Comparison of ENCODE assay signal across 20 cellular contexts in genomic region chr13:37905736-37906135, GRCh38. TPM values are rescaled to one million over a fixed set of nuclear protein-coding genes. Genes with fewer than 3 reads are reported as not detected.
DNase-seq lines count a peak whose midpoint lies in the region; ATAC-seq lines count a peak whose summit lies in the region.
"Had no signal": no experiment of that assay in that cellular context is flagged by ENCODE, and none has a peak within 500 bp of the region (broad histone marks: within the 10 kb centered on the region; RNA-seq: fewer than 3 reads in every experiment).

No MANE protein-coding gene starts in this region.

- DNase-seq in A172 (ENCODE audit: low spot score), result peak; percentile 11
- DNase-seq in GM04503 (ENCODE audit: low read depth), result peak; percentile 27
- peak; percentile 43 for DNase-seq in adipocyte (ENCODE audit: low read depth)
- DNase-seq in myocyte (ENCODE audit: low read depth), result peak; percentile 63
- no peak for DNase-seq in NCI-H748 treated with DMSO at 0.1 percent for 48 hours (lab: John Stamatoyannopoulos, UW)
- DNase-seq in NCI-H146 (lab: John Stamatoyannopoulos, UW), result no peak
- DNase-seq in SKM-1 treated with dmso at 0.1 percent for 144 hours (lab: John Stamatoyannopoulos, UW; ENCODE audit: unreplicated experiment), result no peak
- DNase-seq: 8988T; CD4-positive, CD25-positive, alpha-beta regulatory T cell; DMS53; GOT3; NCI-H1048; NCI-H2107; NCI-H226; NCI-H69 had no signal

- H3K9ac ChIP-seq in adipocyte (ENCODE audit: low read length), result no peak overlapping the region

- H3K9me3 ChIP-seq in adipocyte (ENCODE audit: control insufficient read depth, low read length), result no peaks in the 10 kb centered on the region

- ATAC-seq in GM18511 (IDR thresholded peaks at IDR 0.05; ENCODE audit: unreplicated experiment), result no peak
- ATAC-seq: Right ventricle myocardium inferior had no signal

- H3K4me1 ChIP-seq in adipocyte (ENCODE audit: control insufficient read depth, insufficient read depth, low read length), result no peaks in the 10 kb centered on the region

- H3K4me3 ChIP-seq in adipocyte (ENCODE audit: low read length), result no peak overlapping the region
- H3K4me3 ChIP-seq: SK-N-MC had no signal

- no peaks in the 10 kb centered on the region for H3K27me3 ChIP-seq in adipocyte (replicated peaks; ENCODE audit: control insufficient read depth, insufficient read depth, low read length)

- H3K36me3 ChIP-seq in adipocyte (ENCODE audit: control insufficient read depth, insufficient read depth, low read length, severe bottlenecking), result no peaks in the 10 kb centered on the region

RNA-seq across cellular contexts. Expression of gene TRPC4, which starts 36.2 kb away (rescaled TPM):
- 0.26 and 0.46 TPM in 2 replicates for total RNA-seq in A172 (2014; rRNA removed; shearing (Covaris generic))
- total RNA-seq in myocyte, result 0.99 and 1.2 TPM in 2 replicates
- polyA plus RNA-seq in myocyte (2012), result 0.23 TPM
- total RNA-seq: CD4-positive, CD25-positive, alpha-beta regulatory T cell; G401 had no signal
- polyA plus RNA-seq: CD4-positive, CD25-positive, alpha-beta regulatory T cell; IgD-negative memory B cell had no signal

Comparison
In these comparisons a context has a peak if more than half of its experiments do, and no peak if none do; other contexts are left out.
1. DNase-seq: peak in A172 (single experiment), GM04503 (single experiment), adipocyte (single experiment) and myocyte (single experiment); none in NCI-H748 treated with DMSO at 0.1 percent for 48 hours (single experiment), NCI-H146 (single experiment) and SKM-1 treated with dmso at 0.1 percent for 144 hours (single experiment).